8 cellular contexts compared by ENCODE assay signal in genomic region chr2:67322361-67323001, GRCh38.
DNase-seq lines count a peak whose midpoint lies in the region; ATAC-seq and TF ChIP-seq lines count a peak whose summit lies in the region.

No MANE protein-coding gene starts in this region.

- DNase-seq in NCI-H1436 (lab: John Stamatoyannopoulos, UW) (peak; percentile 18), NCI-H1436 treated with DMSO at 0.1 percent for 48 hours (lab: John Stamatoyannopoulos, UW) (no peak), NCI-H774 (lab: John Stamatoyannopoulos, UW) (peak; percentile 61), epithelial cell of esophagus (ENCODE audit: low read depth) (peak; percentile 72)
- DNase-seq in activated effector memory CD4-positive, alpha-beta T cell treated with Interleukin-2 at 50 U/mL for 16 hours = no peak

- no peaks in the 10 kb centered on the region for H3K36me3 ChIP-seq in neural cell (ENCODE audit: insufficient read depth, low read length)

- peak; percentile 73 for TF ChIP-seq CTCF in epithelial cell of esophagus (IDR thresholded peaks at IDR 0.05; ENCODE audit: insufficient read depth, low read depth, low read length, missing control alignments)
- peak; percentile 46 for TF ChIP-seq CTCF in neural cell (IDR thresholded peaks at IDR 0.05; ENCODE audit: poor library complexity, severe bottlenecking)

- ATAC-seq in HG02840 (IDR thresholded peaks at IDR 0.05; ENCODE audit: low FRiP score, unreplicated experiment) = no peak
- ATAC-seq in HG03196 (IDR thresholded peaks at IDR 0.05; ENCODE audit: unreplicated experiment) = no peak

- H3K79me2 ChIP-seq in neural cell (replicated peaks; ENCODE audit: insufficient read depth, low read length) = no peaks in the 10 kb centered on the region

- H3K27ac ChIP-seq in neural cell (ENCODE audit: low read length) = no peak overlapping the region

- no peaks in the 10 kb centered on the region for H3F3A ChIP-seq in neural cell (ENCODE audit: insufficient read depth, low read length, poor library complexity, severe bottlenecking)

- no peak overlapping the region for H3K4me3 ChIP-seq in epithelial cell of esophagus (ENCODE audit: low read length)
- no peak overlapping the region for H3K4me3 ChIP-seq in neural cell (ENCODE audit: low read length)

- H4K20me1 ChIP-seq in neural cell (ENCODE audit: insufficient read depth) = no peaks in the 10 kb centered on the region

- H3K4me2 ChIP-seq in neural cell (ENCODE audit: low read length) = no peak overlapping the region

- TF ChIP-seq EP300 in neural cell (conservative IDR thresholded peaks at IDR 0.05; ENCODE audit: poor library complexity, severe bottlenecking) = no peak

- H3K27me3 ChIP-seq in neural cell (ENCODE audit: insufficient read depth, low read depth, low read length) = no peaks in the 10 kb centered on the region

- H2AFZ ChIP-seq in neural cell (ENCODE audit: low read depth, low read length) = no peak overlapping the region

- no peaks in the 10 kb centered on the region for H3K9me3 ChIP-seq in neural cell (ENCODE audit: low read length)

- no peaks in the 10 kb centered on the region for H3K9me2 ChIP-seq in neural cell (ENCODE audit: insufficient read depth, low read length)

- H3K9ac ChIP-seq in neural cell (ENCODE audit: low read length) = no peak overlapping the region

- TF ChIP-seq RAD21 in neural cell (conservative IDR thresholded peaks at IDR 0.05) = peak; percentile 54

TF ChIP-seq in neural cell, 6 proteins besides CTCF, POLR2A, EP300 and RAD21:
- TF ChIP-seq EZH2 (IDR thresholded peaks at IDR 0.05; ENCODE audit: borderline replicate concordance, insufficient read depth, low read length, poor library complexity, severe bottlenecking) (no peak), SMC3 (conservative IDR thresholded peaks at IDR 0.05; ENCODE audit: poor library complexity) (peak; percentile 34)
TF ChIP-seq in neural cell: peak in this region for 1.

Comparison
In these comparisons a context has a peak if more than half of its experiments do, and no peak if none do; other contexts are left out.
1. DNase-seq: peak in NCI-H1436 (single experiment), NCI-H774 (single experiment) and epithelial cell of esophagus (single experiment); none in NCI-H1436 treated with DMSO at 0.1 percent for 48 hours (single experiment) and activated effector memory CD4-positive, alpha-beta T cell treated with Interleukin-2 at 50 U/mL for 16 hours (single experiment).